In the genomic region with DNA sequence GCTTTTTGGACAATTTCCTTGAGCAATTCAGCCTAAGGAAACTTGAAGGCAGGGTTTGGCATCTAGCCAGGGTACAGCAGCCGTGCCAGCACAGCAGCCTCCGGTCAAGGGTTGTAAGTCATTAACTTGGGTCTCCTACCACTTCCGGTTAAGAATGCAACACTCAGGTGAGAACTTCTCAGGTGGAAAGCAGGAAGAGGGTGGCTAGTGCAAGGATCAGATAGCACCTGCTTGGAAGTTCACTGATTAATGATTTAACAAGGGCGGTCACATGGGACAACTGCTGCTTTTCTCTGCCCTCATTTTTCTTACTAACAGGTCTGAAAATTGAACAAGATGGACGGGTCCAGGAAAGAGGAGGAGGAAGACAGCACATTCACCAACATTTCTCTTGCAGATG, we compare ENCODE assay signal across 1 cellular context.
TF ChIP-seq lines count a peak whose summit lies in the region.

No MANE protein-coding gene starts in this region.

TF ChIP-seq in HEK293, 187 proteins besides CTCF, POLR2A, EP300 and RAD21 (continued from another document):
- TF ChIP-seq ZNF10 (tag by site-specific recombination; IDR thresholded peaks at IDR 0.05), result peak; percentile 32; the same call in 1 of the 2 replicates
- TF ChIP-seq OSR2 (tag by site-specific recombination; IDR thresholded peaks at IDR 0.05), result peak; percentile 60; the same call in 1 of the 2 replicates
- TF ChIP-seq ZFP41 (tag by site-specific recombination; IDR thresholded peaks at IDR 0.05; ENCODE audit: borderline replicate concordance), result no peak
- TF ChIP-seq, protein P1, sequence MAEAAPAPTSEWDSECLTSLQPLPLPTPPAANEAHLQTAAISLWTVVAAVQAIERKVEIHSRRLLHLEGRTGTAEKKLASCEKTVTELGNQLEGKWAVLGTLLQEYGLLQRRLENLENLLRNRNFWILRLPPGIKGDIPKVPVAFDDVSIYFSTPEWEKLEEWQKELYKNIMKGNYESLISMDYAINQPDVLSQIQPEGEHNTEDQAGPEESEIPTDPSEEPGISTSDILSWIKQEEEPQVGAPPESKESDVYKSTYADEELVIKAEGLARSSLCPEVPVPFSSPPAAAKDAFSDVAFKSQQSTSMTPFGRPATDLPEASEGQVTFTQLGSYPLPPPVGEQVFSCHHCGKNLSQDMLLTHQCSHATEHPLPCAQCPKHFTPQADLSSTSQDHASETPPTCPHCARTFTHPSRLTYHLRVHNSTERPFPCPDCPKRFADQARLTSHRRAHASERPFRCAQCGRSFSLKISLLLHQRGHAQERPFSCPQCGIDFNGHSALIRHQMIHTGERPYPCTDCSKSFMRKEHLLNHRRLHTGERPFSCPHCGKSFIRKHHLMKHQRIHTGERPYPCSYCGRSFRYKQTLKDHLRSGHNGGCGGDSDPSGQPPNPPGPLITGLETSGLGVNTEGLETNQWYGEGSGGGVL (tag by site-specific recombination; IDR thresholded peaks at IDR 0.05), result no peak
- peak; percentile 40; the same call in 1 of the 2 replicates for TF ChIP-seq ZNF335 (tag by site-specific recombination; conservative IDR thresholded peaks at IDR 0.05)
- 0 out of 2 replicates have a peak, but pooled peaks have one; percentile 24 for TF ChIP-seq PRDM10 (tag by site-specific recombination; IDR thresholded peaks at IDR 0.05)
- 0 out of 2 replicates have a peak, but pooled peaks have one; percentile 29 for TF ChIP-seq ZNF660 (tag by site-specific recombination; IDR thresholded peaks at IDR 0.05)
- no peak for TF ChIP-seq GLIS1 (tag by site-specific recombination; IDR thresholded peaks at IDR 0.05)
- peak; percentile 96 for TF ChIP-seq ZNF266 (tag by site-specific recombination; IDR thresholded peaks at IDR 0.05; ENCODE audit: low read depth)
